ENCODE assay signal across 28 cellular contexts in genomic region chr3:4681301-4681700, GRCh38.
"Had no signal": no experiment of that assay in that cellular context is flagged by ENCODE, and none has a peak within 500 bp of the region (broad histone marks: within the 10 kb centered on the region; RNA-seq: fewer than 3 reads in every experiment).

No MANE protein-coding gene starts in this region.

- DNase-seq: activated B cell treated with CpG ODN at 0.5 μM for 24 hours; activated CD4-positive, alpha-beta T cell treated with anti-CD3 and anti-CD28 coated beads for 4 hours; activated CD4-positive, alpha-beta T cell treated with anti-CD3 and anti-CD28 coated beads, Interleukin-2, amount 50 U/mL, for 48 hours; activated CD8-positive, alpha-beta memory T cell treated with anti-CD3 and anti-CD28 coated beads, Interleukin-2, amount 50 U/mL, for 48 hours; activated naive CD4-positive, alpha-beta T cell; activated naive CD8-positive, alpha-beta T cell treated with anti-CD3 and anti-CD28 coated beads, Interleukin-2, amount 10 ng/mL, durations not matched to agents 7 days and 5 days; activated T-cell treated with anti-CD3 and anti-CD28 coated beads, Interleukin-2, amount 50 U/mL, for 4 hours; amygdala; body of pancreas; cortex of kidney; endodermal cell; heart left ventricle; left ventricle myocardium inferior; mammary epithelial cell; mucosa of descending colon; naive thymus-derived CD4-positive, alpha-beta T cell; posterior cingulate gyrus; retina; sigmoid colon; stimulated activated CD4-positive, alpha-beta T cell treated with anti-CD3 and anti-CD28 coated beads, Interleukin-2, amount 100 ng/mL, for 48 hours; stimulated activated CD8-positive, alpha-beta memory T cell treated with anti-CD3 and anti-CD28 coated beads, Interleukin-4, amount 100 ng/mL, for 48 hours; stimulated activated naive CD4-positive, alpha-beta T cell; T1000; testis; upper lobe of left lung had no signal

- H3K27me3 Mint-ChIP-seq: activated B cell treated with CpG ODN at 0.5 μM for 24 hours; activated naive CD8-positive, alpha-beta T cell treated with anti-CD3 and anti-CD28 coated beads, Interleukin-2, amount 10 ng/mL, durations not matched to agents 7 days and 5 days; naive thymus-derived CD4-positive, alpha-beta T cell had no signal

- H3K36me3 Mint-ChIP-seq: neural progenitor cell had no signal

- FAIRE-seq: keratinocyte had no signal

- H3K4me3 Mint-ChIP-seq: activated B cell treated with CpG ODN at 0.5 μM for 24 hours; activated naive CD8-positive, alpha-beta T cell treated with anti-CD3 and anti-CD28 coated beads, Interleukin-2, amount 10 ng/mL, durations not matched to agents 7 days and 5 days; activated T-cell treated with anti-CD3 and anti-CD28 coated beads, Interleukin-2, amount 50 U/mL, for 4 hours; endodermal cell; naive thymus-derived CD4-positive, alpha-beta T cell; neural progenitor cell had no signal

- H3K27ac Mint-ChIP-seq: activated B cell treated with CpG ODN at 0.5 μM for 24 hours; activated naive CD8-positive, alpha-beta T cell treated with anti-CD3 and anti-CD28 coated beads, Interleukin-2, amount 10 ng/mL, durations not matched to agents 7 days and 5 days; activated T-helper 2 cell treated with anti-CD3 and anti-CD28 coated beads, Interferon-gamma antibody, Interleukin-2, Interleukin-4, amounts not matched to agents 10 μg/mL and 5 μg/mL and 100 μg/mL, durations not matched to agents 14 hours and 24 hours and 36 hours; endodermal cell; neural progenitor cell had no signal

- H3K9me3 Mint-ChIP-seq: activated B cell treated with CpG ODN at 0.5 μM for 24 hours; activated naive CD8-positive, alpha-beta T cell treated with anti-CD3 and anti-CD28 coated beads, Interleukin-2, amount 10 ng/mL, durations not matched to agents 7 days and 5 days; activated T-cell treated with anti-CD3 and anti-CD28 coated beads, Interleukin-2, amount 50 U/mL, for 4 hours; activated T-helper 2 cell treated with anti-CD3 and anti-CD28 coated beads, Interferon-gamma antibody, Interleukin-2, Interleukin-4, amounts not matched to agents 10 μg/mL and 5 μg/mL and 100 μg/mL, durations not matched to agents 14 hours and 24 hours and 36 hours; endodermal cell; neural progenitor cell had no signal

- H3K4me1 Mint-ChIP-seq: activated B cell treated with CpG ODN at 0.5 μM for 24 hours, neural progenitor cell had no signal

- ATAC-seq: activated T-cell treated with anti-CD3 and anti-CD28 coated beads, Interleukin-2, amount 50 U/mL, for 4 hours; body of pancreas; heart left ventricle; mucosa of descending colon; naive thymus-derived CD4-positive, alpha-beta T cell had no signal
